Comparison of ENCODE assay signal across 19 cellular contexts in genomic region chr12:98767248-98767647, GRCh38.
DNase-seq lines count a peak whose midpoint lies in the region; ATAC-seq, FAIRE-seq and TF ChIP-seq lines count a peak whose summit lies in the region.
"Had no signal": no experiment of that assay in that cellular context is flagged by ENCODE, and none has a peak within 500 bp of the region (broad histone marks: within the 10 kb centered on the region; RNA-seq: fewer than 3 reads in every experiment).

No MANE protein-coding gene starts in this region.

- POLR2A ChIA-PET in IMR-90 (lab: Charles Lee; ENCODE audit: unreplicated experiment) = no interaction called here

- in situ Hi-C loops in IMR-90 (cut with MboI; ENCODE audit: low sequenced_read_pairs) = no loop called here

- no peak overlapping the region for H3K9ac ChIP-seq in IMR-90 (ENCODE audit: low read depth, low read length)
- H3K9ac ChIP-seq: GM23248 had no signal

- TF ChIP-seq RAD21 in IMR-90 (IDR thresholded peaks at IDR 0.05; ENCODE audit: low read length) = no peak

- H4K5ac ChIP-seq in IMR-90 (ENCODE audit: low read depth, low read length) = no peak overlapping the region

- WGBS in IMR-90 (ENCODE audit: extremely low coverage in 2 of 2, insufficient read length in 1 of 2), 2 experiments = no CpG with 5 or more reads among the region's 9 CpGs

- dilution Hi-C loops in IMR-90 (cut with HindIII; ENCODE audit: low sequenced_read_pairs, unreplicated experiment) = no loop called here

- H3K79me1 ChIP-seq in IMR-90 (ENCODE audit: low read depth in 1 of 2, low read length in 2 of 2) = no peaks in the 10 kb centered on the region

- no peaks in the 10 kb centered on the region for H3K4me1 Mint-ChIP-seq in osteocyte (ENCODE audit: unreplicated experiment)

- peaks cover 4% of the 10 kb centered on the region for H3K27me3 ChIP-seq in IMR-90 (ENCODE audit: control insufficient read depth, insufficient read depth, low read length)

- H3K4ac ChIP-seq in IMR-90 (ENCODE audit: low read depth, low read length) = no peak overlapping the region

- H2BK5ac ChIP-seq in IMR-90 (ENCODE audit: low read depth, low read length, poor library complexity, severe bottlenecking) = no peak overlapping the region

- DNase-seq in IMR-90 (no peak), head of caudate nucleus (peak in 28 of 42 donors; percentile 32 to 87 (median 64)), osteocyte (ENCODE audit: extremely low spot score, unreplicated experiment) (peak; percentile 32), GM12892 (ENCODE audit: insufficient read length) (no peak), AG08395 (ENCODE audit: low spot score) (no peak)
- DNase-seq: 8988T; ACHN; C1 segment of cervical spinal cord; Caco-2; CD8-positive, alpha-beta T cell; DMS153; DND-41; GM23248; HFFc6 had no signal

- H3K27ac ChIP-seq in IMR-90 (ENCODE audit: insufficient read depth, low read length) = no peak overlapping the region
- H3K27ac ChIP-seq: A549, GM23248 had no signal

- H2AK9ac ChIP-seq in IMR-90 (replicated peaks; ENCODE audit: low read depth, low read length, poor library complexity) = no peak overlapping the region

- no peak overlapping the region for H2BK15ac ChIP-seq in IMR-90 (ENCODE audit: low read depth, low read length)

- FAIRE-seq in GM12892 (lab: Jason Lieb, UNC) = no peak
- FAIRE-seq: A549, G401.6, GM19239 had no signal

- TF ChIP-seq CTCF in IMR-90 (conservative IDR thresholded peaks at IDR 0.05; ENCODE audit: low read depth, low read length) (no peak), osteocyte (IDR thresholded peaks at IDR 0.05) (no peak)

- H2AK5ac ChIP-seq in IMR-90 (ENCODE audit: low read depth, low read length) = no peak overlapping the region

- TF ChIP-seq POLR2A in IMR-90 (IDR thresholded peaks at IDR 0.05; ENCODE audit: low read depth, low read length) (no peak), GM12892 (IDR thresholded peaks at IDR 0.05; ENCODE audit: low read depth, low read length) (no peak)

- CTCF ChIA-PET in IMR-90 (lab: Yijun Ruan, JAX) = no interaction called here

- no peak overlapping the region for H2BK120ac ChIP-seq in IMR-90 (ENCODE audit: low read depth, low read length)

- no peaks in the 10 kb centered on the region for H3K9me3 Mint-ChIP-seq in osteocyte (ENCODE audit: unreplicated experiment)
- H3K9me3 Mint-ChIP-seq: CD8-positive, alpha-beta T cell had no signal

- H4K8ac ChIP-seq in IMR-90 (ENCODE audit: low read depth in 2 of 2, low read length in 2 of 2) = no peak overlapping the region

- no peaks in the 10 kb centered on the region for H3K9me3 ChIP-seq in IMR-90 (ENCODE audit: control insufficient read depth, insufficient read depth, low read length)
- H3K9me3 ChIP-seq: A549, Caco-2, HAP-1 had no signal

- H3K23ac ChIP-seq in IMR-90 (ENCODE audit: low read depth, low read length) = no peak overlapping the region

- no peak overlapping the region for H3K18ac ChIP-seq in IMR-90 (ENCODE audit: low read depth, low read length)

- no peaks in the 10 kb centered on the region for H3K9me1 ChIP-seq in IMR-90 (ENCODE audit: insufficient read depth, low read length)

- H3K27ac Mint-ChIP-seq in osteocyte (ENCODE audit: unreplicated experiment) = no peak overlapping the region
- H3K27ac Mint-ChIP-seq: CD8-positive, alpha-beta T cell; HFFc6 had no signal

- H3K14ac ChIP-seq in IMR-90 (replicated peaks; ENCODE audit: low read depth, low read length) = no peak overlapping the region

- H4K20me1 ChIP-seq in IMR-90 (ENCODE audit: insufficient read depth, low read length) = no peaks in the 10 kb centered on the region

- no peaks in the 10 kb centered on the region for H3K4me1 ChIP-seq in IMR-90 (ENCODE audit: control insufficient read depth, insufficient read depth, low read length)
- H3K4me1 ChIP-seq: Caco-2, HAP-1 had no signal

- intact Hi-C loops in IMR-90 (cut with micrococcal nuclease) = no loop called here
- intact Hi-C loops in head of caudate nucleus (cut with DNase I) = no loop called here

- H3K27me3 Mint-ChIP-seq in osteocyte (ENCODE audit: unreplicated experiment) = peaks cover 6% of the 10 kb centered on the region

- H4K91ac ChIP-seq in IMR-90 (ENCODE audit: insufficient read depth, low read depth, low read length) = no peak overlapping the region

- H3K36me3 ChIP-seq in IMR-90 (ENCODE audit: control insufficient read depth, insufficient read depth, low read length) = no peaks in the 10 kb centered on the region
- H3K36me3 ChIP-seq: HAP-1 had no signal

- no peaks in the 10 kb centered on the region for H3K36me3 Mint-ChIP-seq in osteocyte (ENCODE audit: unreplicated experiment)
- H3K36me3 Mint-ChIP-seq: CD8-positive, alpha-beta T cell had no signal

- H3K4me3 ChIP-seq in IMR-90 (ENCODE audit: insufficient read depth, low read depth, low read length) = no peak overlapping the region
- H3K4me3 ChIP-seq: A549, GM23248, HAP-1 had no signal

- BruUV-seq in IMR-90 (replicated peaks; lab: Mats Ljungman, UMichigan) = no TSS peak

- H3K4me3 Mint-ChIP-seq in osteocyte (ENCODE audit: unreplicated experiment) = no peak overlapping the region
- H3K4me3 Mint-ChIP-seq: CD8-positive, alpha-beta T cell; HFFc6 had no signal

- no peak overlapping the region for H3K56ac ChIP-seq in IMR-90 (ENCODE audit: extremely low read depth, insufficient read depth, low read length)

- H2AFZ ChIP-seq in IMR-90 (replicated peaks; ENCODE audit: low read length, poor library complexity) = peak overlapping the region; percentile 26
- H2AFZ ChIP-seq: GM23248 had no signal

- ATAC-seq in IMR-90 (ENCODE audit: low read depth) = no peak
- ATAC-seq in HG03095 (IDR thresholded peaks at IDR 0.05; ENCODE audit: unreplicated experiment) = no peak
- ATAC-seq: A549; CD8-positive, alpha-beta T cell had no signal

- H3K4me2 ChIP-seq in IMR-90 (ENCODE audit: low read depth, low read length) = no peak overlapping the region
- H3K4me2 ChIP-seq: A549 had no signal

- no peak overlapping the region for H2BK20ac ChIP-seq in IMR-90 (ENCODE audit: low read depth, low read length)

TF ChIP-seq in IMR-90, 13 proteins besides CTCF, POLR2A, EP300 and RAD21:
- no peak for TF ChIP-seq ELK1 (IDR thresholded peaks at IDR 0.05; ENCODE audit: borderline replicate concordance, low read depth, low read length)
- no peak for TF ChIP-seq MXI1 (IDR thresholded peaks at IDR 0.05; ENCODE audit: borderline replicate concordance, low read depth, low read length)
- no peak for TF ChIP-seq MAZ (IDR thresholded peaks at IDR 0.05; ENCODE audit: borderline replicate concordance, low read depth, low read length)
- TF ChIP-seq USF2 (IDR thresholded peaks at IDR 0.05; ENCODE audit: low read depth, low read length) = no peak
- TF ChIP-seq RCOR1 (IDR thresholded peaks at IDR 0.05; ENCODE audit: insufficient replicate concordance, low read length) = no peak
- no peak for TF ChIP-seq NFE2L2 (IDR thresholded peaks at IDR 0.05; ENCODE audit: low read depth, low read length)
- no peak for TF ChIP-seq SMC3 (IDR thresholded peaks at IDR 0.05; ENCODE audit: low read depth, low read length)
- no peak for TF ChIP-seq MAFK (IDR thresholded peaks at IDR 0.05; ENCODE audit: low read depth, low read length)

Comparison
In these comparisons a context has a peak if more than half of its experiments do, and no peak if none do; other contexts are left out.
1. DNase-seq: peak in head of caudate nucleus (28 of 42) and osteocyte (single experiment); none in IMR-90 (single experiment), GM12892 (single experiment) and AG08395 (single experiment).